Comparison of ENCODE assay signal across 26 cellular contexts in the genomic region with DNA sequence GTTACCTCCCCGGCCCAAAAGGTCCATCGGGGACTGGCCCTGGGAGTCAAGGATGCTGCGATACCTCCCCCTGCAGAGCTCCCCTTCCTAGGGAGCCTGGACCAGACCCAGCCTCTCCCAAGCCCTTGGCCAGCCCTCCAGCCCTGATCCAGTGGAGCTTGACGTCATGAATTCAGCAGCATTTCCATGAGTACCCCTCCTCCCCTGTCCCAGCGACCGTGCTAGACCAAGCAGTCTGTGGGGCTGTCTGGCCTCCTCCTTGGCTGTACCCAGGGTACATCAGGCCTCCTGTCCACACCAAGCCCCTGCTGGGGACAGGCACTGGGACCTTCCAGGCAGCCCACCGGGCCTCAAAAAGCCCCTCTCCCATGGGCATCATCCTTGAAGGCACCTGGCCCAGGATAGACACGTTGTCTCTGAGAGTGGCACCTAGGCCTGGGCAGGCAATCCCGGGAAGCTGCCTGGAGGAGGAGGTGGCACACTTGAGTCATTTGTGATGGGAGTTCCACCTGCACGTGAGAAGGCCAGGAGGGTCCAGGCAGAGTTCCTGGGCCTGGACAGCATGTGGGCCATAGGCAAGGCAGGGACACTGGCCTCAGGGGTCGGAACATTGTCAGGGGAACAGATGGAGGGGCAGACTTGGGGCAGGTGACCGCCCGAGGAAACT. TPM values are rescaled to one million over a fixed set of nuclear protein-coding genes. Genes with fewer than 3 reads are reported as not detected.
DNase-seq lines count a peak whose midpoint lies in the region; ATAC-seq, FAIRE-seq and TF ChIP-seq lines count a peak whose summit lies in the region.
"Had no signal": no experiment of that assay in that cellular context is flagged by ENCODE, and none has a peak within 500 bp of the region (broad histone marks: within the 10 kb centered on the region; RNA-seq: fewer than 3 reads in every experiment).

No MANE protein-coding gene starts in this region.

- H3K9me3 ChIP-seq in A549 = no peaks in the 10 kb centered on the region
- no peaks in the 10 kb centered on the region for H3K9me3 ChIP-seq in HEK293 (ENCODE audit: control insufficient read depth, insufficient read depth, low read depth, low read length)
- no peaks in the 10 kb centered on the region for H3K9me3 ChIP-seq in gastroesophageal sphincter
- H3K9me3 ChIP-seq: adrenal gland, colonic mucosa had no signal

- no peak for TF ChIP-seq CTCF in A549 (IDR thresholded peaks at IDR 0.05)
- TF ChIP-seq CTCF in HEK293 (tag by site-specific recombination; IDR thresholded peaks at IDR 0.05) = no peak
- no peak for TF ChIP-seq CTCF in gastroesophageal sphincter (IDR thresholded peaks at IDR 0.05)

- WGBS in A549 (ENCODE audit: missing lambda C conversion rate) = 93% methylated on average over 7 of the region's 13 CpGs
- WGBS in gastroesophageal sphincter (ENCODE audit: low coverage in 1 of 2), 2 donors = 94 to 100% methylated on average over 2 to 3 of the region's 13 CpGs

- CTCF ChIA-PET in A549 (lab: Yijun Ruan, JAX) = interaction anchor here (1.3 kb wide), 1 partner anchor 10 kb away, joined by 4 read pairs; no protein-coding TSS in a partner anchor
- CTCF ChIA-PET in HEK293 (lab: Yijun Ruan, JAX) = interaction anchor here (0.6 to 1.1 kb wide), 2 partner anchors 113 to 139 kb away, joined by 3 to 4 read pairs; no protein-coding TSS in a partner anchor

- DNase-seq in A549 (ENCODE audit: low read depth in 1 of 2, low spot score in 1 of 2) = no peak
- DNase-seq in left ventricle myocardium superior = peak; percentile 12
- peak; percentile 70 for DNase-seq in posterior vena cava (ENCODE audit: low spot score)
- DNase-seq in GDM1 (lab: John Stamatoyannopoulos, UW) = no peak
- DNase-seq: activated CD4-positive, alpha-beta T cell treated with anti-CD3 and anti-CD28 coated beads, Interleukin-2, amount 50 U/mL, for 1 hour; adrenal gland; Calu3; colonic mucosa; effector memory CD4-positive, alpha-beta T cell; foreskin fibroblast; hippocampal formation; immature natural killer cell; NCI-H1105; NCI-H2029 treated with DMSO at 0.1 percent for 48 hours; NCI-H2227 treated with DMSO at 0.1 percent for 48 hours; nucleus accumbens; stimulated activated CD4-positive, alpha-beta T cell treated with anti-CD3 and anti-CD28 coated beads, Interleukin-4, amount 100 ng/mL, for 1 hour; stimulated activated naive B cell treated with anti-CD40 and anti-IgM and Interleukin-4, amounts not matched to agents 10 μg/mL and 1 μg/mL and 100 μg/mL, for 72 hours had no signal

- no peak overlapping the region for H3K27ac ChIP-seq in A549
- no peak overlapping the region for H3K27ac ChIP-seq in HEK293 (ENCODE audit: extremely low read depth, low read depth, low read length)
- no peak overlapping the region for H3K27ac ChIP-seq in gastroesophageal sphincter
- H3K27ac ChIP-seq: adrenal gland, C4-2B, colonic mucosa, SK-N-MC had no signal

- POLR2A ChIA-PET in A549 (lab: Yijun Ruan, JAX) (no interaction called here), HEK293 (lab: Yijun Ruan, JAX) (no interaction called here)

- no peak for TF ChIP-seq POLR2A in A549 (IDR thresholded peaks at IDR 0.05; ENCODE audit: low read length)
- no peak for TF ChIP-seq POLR2A in gastroesophageal sphincter (IDR thresholded peaks at IDR 0.05)

- H3K36me3 ChIP-seq in HEK293 (ENCODE audit: control insufficient read depth in 2 of 2, insufficient read depth in 1 of 2, low read length in 2 of 2) (no peaks in the 10 kb centered on the region), gastroesophageal sphincter (no peaks in the 10 kb centered on the region)
- H3K36me3 ChIP-seq: adrenal gland, colonic mucosa had no signal

- H3K4me3 ChIP-seq in A549 (no peak overlapping the region), HEK293 (ENCODE audit: low read depth, low read length) (no peak overlapping the region), gastroesophageal sphincter (no peak overlapping the region)
- H3K4me3 ChIP-seq: adrenal gland, colonic mucosa, lung, SK-N-MC had no signal

- no peaks in the 10 kb centered on the region for H3K4me1 ChIP-seq in A549
- no peaks in the 10 kb centered on the region for H3K4me1 ChIP-seq in HEK293 (ENCODE audit: control insufficient read depth, insufficient read depth, low read length)
- peaks cover 0 to under 1% (median 0%) of the 10 kb centered on the region in 3 donors for H3K4me1 ChIP-seq in gastroesophageal sphincter
- H3K4me1 ChIP-seq: adrenal gland, colonic mucosa had no signal

- TF ChIP-seq RAD21 in A549 (conservative IDR thresholded peaks at IDR 0.05 in 1 of 2, IDR thresholded peaks at IDR 0.05 in 1 of 2) = no peak

- no peak for FAIRE-seq in A549 (lab: Jason Lieb, UNC)
- FAIRE-seq: GM12891, RCC 7860 had no signal

- TF ChIP-seq EP300 in A549 (IDR thresholded peaks at IDR 0.05) (no peak), gastroesophageal sphincter (IDR thresholded peaks at IDR 0.05) (no peak)

- no peaks in the 10 kb centered on the region for H3K27me3 ChIP-seq in gastroesophageal sphincter
- H3K27me3 ChIP-seq: adrenal gland, colonic mucosa had no signal

- intact Hi-C loops in left ventricle myocardium superior (cut with micrococcal nuclease) (no loop called here), posterior vena cava (cut with DNase I) (no loop called here)

- ATAC-seq in A549 (no peak), left ventricle myocardium superior (no peak), gastroesophageal sphincter (no peak)
- no peak for ATAC-seq in activated CD4-positive, CD25-positive, alpha-beta regulatory T cell treated with anti-CD3 and anti-CD28 coated beads, Interleukin-2, amount 50 U/mL, for 24 hours

- H3K4me2 ChIP-seq in A549 = no peak overlapping the region

TF ChIP-seq in A549, 52 proteins besides CTCF, POLR2A, EP300 and RAD21:
- TF ChIP-seq HOXA7 (CRISPR knock-in tag; IDR thresholded peaks at IDR 0.05) (no peak), SMC3 (IDR thresholded peaks at IDR 0.05) (no peak), CBX2 (IDR thresholded peaks at IDR 0.05; ENCODE audit: borderline replicate concordance, low read depth) (no peak), ZFP36 (IDR thresholded peaks at IDR 0.05; ENCODE audit: borderline replicate concordance, partially characterized antibody) (peak; percentile 67)

TF ChIP-seq in HEK293, 187 proteins besides CTCF, POLR2A, EP300 and RAD21:
- TF ChIP-seq GLIS1 (tag by site-specific recombination; IDR thresholded peaks at IDR 0.05) (0 out of 2 replicates have a peak, but pooled peaks have one; percentile 19), ZBTB48 (tag by site-specific recombination; IDR thresholded peaks at IDR 0.05) (no peak)

RNA-seq across cellular contexts. Expression of gene WNT9A, which starts 46.4 kb away (rescaled TPM):
- polyA plus RNA-seq in A549 (2011; rRNA removed) (0.75 and 0.86 TPM in 2 replicates), A549 (2017; fragmentation: RNase III; extraction: RNeasy Plus Mini Kit Qiagen cat#74134 plus additional on column Dnase treatment) (1.2 TPM in 3 replicates)
- polyA plus RNA-seq in A549 (2012; cell fraction: cytosol; rRNA removed) = 0.96 and 1.3 TPM in 2 replicates
- 3.0 and 3.5 TPM in 2 replicates for polyA plus RNA-seq in A549 (2012; cell fraction: nucleus; rRNA removed)
- polyA minus RNA-seq in A549 (2011; rRNA and poly(A)+ RNA removed) = 0.73 and 1.0 TPM in 2 replicates
- total RNA-seq in left ventricle myocardium superior (2.5 TPM), posterior vena cava (1 to 10 TPM; 2.7 to 3.3 TPM), gastroesophageal sphincter (10 to 100 TPM in 1 of 4 donors, 1 to 10 TPM in 3; 5.4 to 14.0 (median 6.6) TPM)
- polyA plus RNA-seq: immature natural killer cell had no signal

Comparison
In these comparisons a context has a peak if more than half of its experiments do, and no peak if none do; other contexts are left out.
1. DNase-seq: peak in left ventricle myocardium superior (single experiment) and posterior vena cava (single experiment); none in A549 (0 of 2) and GDM1 (single experiment).